2 cellular contexts compared by ENCODE assay signal in genomic region chr6:133505680-133506079, GRCh38.
TF ChIP-seq lines count a peak whose summit lies in the region.

No MANE protein-coding gene starts in this region.

TF ChIP-seq in GM23338, 12 proteins besides CTCF, POLR2A, EP300 and RAD21:
- no peak for TF ChIP-seq REST (IDR thresholded peaks at IDR 0.05; ENCODE audit: unreplicated experiment)
- TF ChIP-seq POLR2AphosphoS5 (IDR thresholded peaks at IDR 0.05; ENCODE audit: low read depth): no peak
- TF ChIP-seq STAT1 (IDR thresholded peaks at IDR 0.05; ENCODE audit: unreplicated experiment): no peak
- TF ChIP-seq CREB1 (CRISPR knock-in tag; IDR thresholded peaks at IDR 0.05; ENCODE audit: low read depth): no peak
- TF ChIP-seq JUNB (IDR thresholded peaks at IDR 0.05; ENCODE audit: unreplicated experiment): no peak
- no peak for TF ChIP-seq ZNF331 (CRISPR knock-in tag; IDR thresholded peaks at IDR 0.05; ENCODE audit: low read depth)
- TF ChIP-seq ETS1 (IDR thresholded peaks at IDR 0.05): no peak
- no peak for TF ChIP-seq EZH2phosphoT487 (IDR thresholded peaks at IDR 0.05; ENCODE audit: unreplicated experiment)
- TF ChIP-seq ZNF114 (CRISPR knock-in tag; IDR thresholded peaks at IDR 0.05): no peak
- TF ChIP-seq EZH2 (IDR thresholded peaks at IDR 0.05; ENCODE audit: low read depth, unreplicated experiment): no peak
- TF ChIP-seq NANOG (IDR thresholded peaks at IDR 0.05; ENCODE audit: borderline replicate concordance): no peak
- no peak for TF ChIP-seq ZNF462 (CRISPR knock-in tag; IDR thresholded peaks at IDR 0.05)

TF ChIP-seq in WTC11, 78 proteins besides CTCF, POLR2A, EP300 and RAD21 (continued from another document):
- no peak for TF ChIP-seq ZNF281 (CRISPR knock-in tag; IDR thresholded peaks at IDR 0.05)
- no peak for TF ChIP-seq AR (CRISPR knock-in tag; IDR thresholded peaks at IDR 0.05)
